32 cellular contexts compared by ENCODE assay signal in genomic region chr9:69460002-69460401, GRCh38.
"Had no signal": no experiment of that assay in that cellular context is flagged by ENCODE, and none has a peak within 500 bp of the region (broad histone marks: within the 10 kb centered on the region; RNA-seq: fewer than 3 reads in every experiment).

No MANE protein-coding gene starts in this region.

- ATAC-seq: activated CD8-positive, alpha-beta memory T cell treated with anti-CD3 and anti-CD28 coated beads, Interleukin-2, amount 10 ng/mL, durations not matched to agents 7 days and 5 days; activated CD8-positive, alpha-beta T cell treated with anti-CD3 and anti-CD28 coated beads, Interleukin-2, amount 10 ng/mL, durations not matched to agents 7 days and 5 days; activated naive CD4-positive, alpha-beta T cell treated with anti-CD3 and anti-CD28 coated beads, Interleukin-2, amount 50 U/mL, for 72 hours; effector memory CD8-positive, alpha-beta T cell; foreskin keratinocyte; gastrocnemius medialis; WTC11 had no signal

- H3K27me3 ChIP-seq: ascending aorta, breast epithelium, cardiac muscle cell, esophagus muscularis mucosa, foreskin keratinocyte, gastrocnemius medialis had no signal

- H3K4me3 Mint-ChIP-seq: activated CD4-positive, alpha-beta T cell treated with anti-CD3 and anti-CD28 coated beads, Interleukin-2, amount 10 ng/mL, durations not matched to agents 7 days and 5 days; activated CD8-positive, alpha-beta memory T cell treated with anti-CD3 and anti-CD28 coated beads, Interleukin-2, amount 10 ng/mL, durations not matched to agents 7 days and 5 days; activated CD8-positive, alpha-beta T cell treated with anti-CD3 and anti-CD28 coated beads, Interleukin-2, amount 10 ng/mL, durations not matched to agents 7 days and 5 days; activated naive CD4-positive, alpha-beta T cell treated with anti-CD3 and anti-CD28 coated beads, Interleukin-2, amount 10 ng/mL, durations not matched to agents 7 days and 5 days; activated naive CD8-positive, alpha-beta T cell treated with anti-CD3 and anti-CD28 coated beads, Interleukin-2, amount 10 ng/mL, durations not matched to agents 7 days and 5 days; activated T-helper 1 cell treated with anti-CD3 and anti-CD28 coated beads, Interleukin-12 subunit alpha, Interleukin-12 subunit beta, Interleukin-2, Interleukin-4 antibody, amounts not matched to agents 30 ng/mL and 10 ng/mL and 1 ng/mL, durations not matched to agents 14 hours and 24 hours and 36 hours; brain; effector memory CD8-positive, alpha-beta T cell; WTC11 had no signal

- H3K27me3 Mint-ChIP-seq: activated CD8-positive, alpha-beta memory T cell treated with anti-CD3 and anti-CD28 coated beads, Interleukin-2, amount 10 ng/mL, durations not matched to agents 7 days and 5 days; activated naive CD4-positive, alpha-beta T cell treated with anti-CD3 and anti-CD28 coated beads, Interleukin-2, amount 10 ng/mL, durations not matched to agents 7 days and 5 days; effector memory CD8-positive, alpha-beta T cell had no signal

- H3K27ac ChIP-seq: ascending aorta, breast epithelium, cardiac muscle cell, esophagus muscularis mucosa, foreskin keratinocyte, gastrocnemius medialis had no signal

- H3K4me3 ChIP-seq: ascending aorta, breast epithelium, cardiac muscle cell, esophagus muscularis mucosa, gastrocnemius medialis had no signal

- H3K4me1 Mint-ChIP-seq: activated CD4-positive, alpha-beta T cell treated with anti-CD3 and anti-CD28 coated beads, Interleukin-2, amount 10 ng/mL, durations not matched to agents 7 days and 5 days; activated CD8-positive, alpha-beta memory T cell treated with anti-CD3 and anti-CD28 coated beads, Interleukin-2, amount 10 ng/mL, durations not matched to agents 7 days and 5 days; activated naive CD4-positive, alpha-beta T cell treated with anti-CD3 and anti-CD28 coated beads, Interleukin-2, amount 10 ng/mL, durations not matched to agents 7 days and 5 days; activated naive CD8-positive, alpha-beta T cell treated with anti-CD3 and anti-CD28 coated beads, Interleukin-2, amount 10 ng/mL, durations not matched to agents 7 days and 5 days had no signal

- H3K9me3 ChIP-seq: ascending aorta, breast epithelium, esophagus muscularis mucosa, gastrocnemius medialis had no signal

- H3K36me3 ChIP-seq: breast epithelium, cardiac muscle cell had no signal

- H3K9me3 Mint-ChIP-seq: activated CD4-positive, alpha-beta T cell treated with anti-CD3 and anti-CD28 coated beads, Interleukin-2, amount 10 ng/mL, durations not matched to agents 7 days and 5 days; activated naive CD4-positive, alpha-beta T cell treated with anti-CD3 and anti-CD28 coated beads, Interleukin-2, amount 10 ng/mL, durations not matched to agents 7 days and 5 days; activated naive CD4-positive, alpha-beta T cell treated with anti-CD3 and anti-CD28 coated beads, Interleukin-2, amount 50 U/mL, for 72 hours; activated naive CD8-positive, alpha-beta T cell treated with anti-CD3 and anti-CD28 coated beads, Interleukin-2, amount 10 ng/mL, durations not matched to agents 7 days and 5 days; activated T-helper 1 cell treated with anti-CD3 and anti-CD28 coated beads, Interleukin-12 subunit alpha, Interleukin-12 subunit beta, Interleukin-2, Interleukin-4 antibody, amounts not matched to agents 30 ng/mL and 10 ng/mL and 1 ng/mL, durations not matched to agents 14 hours and 24 hours and 36 hours; effector memory CD8-positive, alpha-beta T cell; WTC11 had no signal

- H3K27ac Mint-ChIP-seq: activated CD4-positive, alpha-beta T cell treated with anti-CD3 and anti-CD28 coated beads, Interleukin-2, amount 10 ng/mL, durations not matched to agents 7 days and 5 days; activated CD8-positive, alpha-beta memory T cell treated with anti-CD3 and anti-CD28 coated beads, Interleukin-2, amount 10 ng/mL, durations not matched to agents 7 days and 5 days; activated CD8-positive, alpha-beta T cell treated with anti-CD3 and anti-CD28 coated beads, Interleukin-2, amount 10 ng/mL, durations not matched to agents 7 days and 5 days; activated naive CD4-positive, alpha-beta T cell treated with anti-CD3 and anti-CD28 coated beads, Interleukin-2, amount 10 ng/mL, durations not matched to agents 7 days and 5 days; activated naive CD4-positive, alpha-beta T cell treated with anti-CD3 and anti-CD28 coated beads, Interleukin-2, amount 50 U/mL, for 72 hours; activated naive CD8-positive, alpha-beta T cell treated with anti-CD3 and anti-CD28 coated beads, Interleukin-2, amount 10 ng/mL, durations not matched to agents 7 days and 5 days; activated T-helper 1 cell treated with anti-CD3 and anti-CD28 coated beads, Interleukin-12 subunit alpha, Interleukin-12 subunit beta, Interleukin-2, Interleukin-4 antibody, amounts not matched to agents 30 ng/mL and 10 ng/mL and 1 ng/mL, durations not matched to agents 14 hours and 24 hours and 36 hours; effector memory CD8-positive, alpha-beta T cell; WTC11 had no signal

- H3K4me1 ChIP-seq: ascending aorta, breast epithelium, foreskin keratinocyte, gastrocnemius medialis had no signal

- DNase-seq: activated CD4-positive, alpha-beta T cell treated with anti-CD3 and anti-CD28 coated beads for 1 hour; activated CD4-positive, alpha-beta T cell treated with anti-CD3 and anti-CD28 coated beads for 4 hours; activated CD4-positive, alpha-beta T cell treated with anti-CD3 and anti-CD28 coated beads, Interleukin-2, amount 10 ng/mL, durations not matched to agents 7 days and 5 days; activated CD4-positive, alpha-beta T cell treated with anti-CD3 and anti-CD28 coated beads, Interleukin-2, amount 50 U/mL, for 4 hours; activated CD8-positive, alpha-beta memory T cell treated with anti-CD3 and anti-CD28 coated beads, Interleukin-2, amount 10 ng/mL, durations not matched to agents 7 days and 5 days; activated CD8-positive, alpha-beta memory T cell treated with anti-CD3 and anti-CD28 coated beads, Interleukin-2, amount 50 U/mL, for 4 hours; activated CD8-positive, alpha-beta T cell treated with anti-CD3 and anti-CD28 coated beads, Interleukin-2, amount 10 ng/mL, durations not matched to agents 7 days and 5 days; activated gamma-delta T cell; activated naive CD4-positive, alpha-beta T cell; activated naive CD4-positive, alpha-beta T cell treated with anti-CD3 and anti-CD28 coated beads, Interleukin-2, amount 10 ng/mL, durations not matched to agents 7 days and 5 days; activated naive CD8-positive, alpha-beta T cell treated with anti-CD3 and anti-CD28 coated beads, Interleukin-2, amount 10 ng/mL, durations not matched to agents 7 days and 5 days; activated T-cell treated with anti-CD3 and anti-CD28 coated beads, Interleukin-2, amount 50 U/mL, for 1 hour; activated T-cell treated with anti-CD3 and anti-CD28 coated beads, Interleukin-2, amount 50 U/mL, for 48 hours; central memory CD4-positive, alpha-beta T cell; cerebellar nuclear complex; cortex of kidney; dermis blood vessel endothelial cell; effector CD4-positive, alpha-beta T cell; effector memory CD8-positive, alpha-beta T cell; erythroblast; foreskin keratinocyte; gastrocnemius medialis; glutamatergic neuron; T-helper 2 cell had no signal

- H3K36me3 Mint-ChIP-seq: activated CD8-positive, alpha-beta memory T cell treated with anti-CD3 and anti-CD28 coated beads, Interleukin-2, amount 10 ng/mL, durations not matched to agents 7 days and 5 days; activated naive CD4-positive, alpha-beta T cell treated with anti-CD3 and anti-CD28 coated beads, Interleukin-2, amount 10 ng/mL, durations not matched to agents 7 days and 5 days; activated naive CD4-positive, alpha-beta T cell treated with anti-CD3 and anti-CD28 coated beads, Interleukin-2, amount 50 U/mL, for 72 hours; activated naive CD8-positive, alpha-beta T cell treated with anti-CD3 and anti-CD28 coated beads, Interleukin-2, amount 10 ng/mL, durations not matched to agents 7 days and 5 days; WTC11 had no signal
